In genomic region chr12:5227722-5228274, GRCh38 we compare ENCODE assay signal across 20 cellular contexts.
"Had no signal": no experiment of that assay in that cellular context is flagged by ENCODE, and none has a peak within 500 bp of the region (broad histone marks: within the 10 kb centered on the region; RNA-seq: fewer than 3 reads in every experiment).

No MANE protein-coding gene starts in this region.

- H3K27ac ChIP-seq: gastrocnemius medialis, pancreas, prostate gland, suprapubic skin, tibial artery had no signal

- H3K27ac Mint-ChIP-seq: activated naive CD8-positive, alpha-beta T cell treated with anti-CD3 and anti-CD28 coated beads for 36 hours; naive thymus-derived CD4-positive, alpha-beta T cell had no signal

- ATAC-seq: gastrocnemius medialis; naive thymus-derived CD4-positive, alpha-beta T cell; pancreas had no signal

- H3K4me3 ChIP-seq: gastrocnemius medialis, pancreas, prostate gland, suprapubic skin, tibial artery had no signal

- H3K36me3 ChIP-seq: gastrocnemius medialis, pancreas, prostate gland, suprapubic skin, tibial artery had no signal

- H3K27me3 ChIP-seq: gastrocnemius medialis, pancreas, tibial artery had no signal

- DNase-seq: activated CD4-positive, alpha-beta T cell treated with anti-CD3 and anti-CD28 coated beads for 4 hours; activated CD4-positive, alpha-beta T cell treated with anti-CD3 and anti-CD28 coated beads, Interleukin-2, amount 50 U/mL, for 4 hours; activated effector memory CD4-positive, alpha-beta T cell treated with Interleukin-2 at 50 U/mL for 16 hours; activated naive CD4-positive, alpha-beta T cell treated with Interleukin-2 at 50 U/mL for 16 hours; activated naive CD8-positive, alpha-beta T cell treated with anti-CD3 and anti-CD28 coated beads for 36 hours; activated T-cell treated with anti-CD3 and anti-CD28 coated beads for 4 hours; effector CD8-positive, alpha-beta T cell; gastrocnemius medialis; kidney glomerular epithelial cell; mammary epithelial cell; naive thymus-derived CD4-positive, alpha-beta T cell; pancreas; retina; stimulated activated CD4-positive, alpha-beta T cell treated with anti-CD3 and anti-CD28 coated beads, Interleukin-15, amount 100 ng/mL, for 24 hours; stimulated activated CD4-positive, alpha-beta T cell treated with anti-CD3 and anti-CD28 coated beads, Interleukin-2, amount 100 ng/mL, for 24 hours; stimulated activated naive CD4-positive, alpha-beta T cell; tibial artery had no signal

- H3K4me1 ChIP-seq: gastrocnemius medialis, pancreas, prostate gland, suprapubic skin, tibial artery had no signal

- H3K9me3 ChIP-seq: gastrocnemius medialis, pancreas, prostate gland, tibial artery had no signal

- H3K9me3 Mint-ChIP-seq: central memory CD8-positive, alpha-beta T cell had no signal

- H3K36me3 Mint-ChIP-seq: activated naive CD8-positive, alpha-beta T cell treated with anti-CD3 and anti-CD28 coated beads for 36 hours; naive thymus-derived CD4-positive, alpha-beta T cell had no signal
